In genomic region chr6:52995079-52995912, GRCh38 we compare ENCODE assay signal across 8 cellular contexts.
DNase-seq lines count a peak whose midpoint lies in the region; ATAC-seq and FAIRE-seq lines count a peak whose summit lies in the region.

Gene GSTA4, minus strand, starts transcription at chr6:52995284. Its CDS starts 1,041 bp downstream, at chr6:52994243.

- FAIRE-seq in colon (lab: Jason Lieb, UNC) = peak; percentile 33

- peak; percentile 95 for ATAC-seq in HG03442 (IDR thresholded peaks at IDR 0.05; ENCODE audit: unreplicated experiment)

- DNase-seq in Ammon's horn (ENCODE audit: low spot score) = peak; percentile 99
- peak; percentile 83 for DNase-seq in GM19238 (ENCODE audit: insufficient read length, low spot score)
- DNase-seq in NCI-H510A treated with DMSO at 0.1 percent for 48 hours (lab: John Stamatoyannopoulos, UW) = peak; percentile 99
- DNase-seq in activated CD4-positive, alpha-beta T cell treated with anti-CD3 and anti-CD28 coated beads for 4 hours = peak; percentile 86 to 89
- DNase-seq in kidney tubule cell (ENCODE audit: low spot score) = peak; percentile 99
- DNase-seq in stimulated activated CD4-positive, alpha-beta T cell treated with anti-CD3 and anti-CD28 coated beads, Interleukin-1b, Interleukin-23, amount 100 ng/mL, for 24 hours (ENCODE audit: low read depth in 4 of 4, low spot score in 1 of 4) = peak; percentile 70 to 77 (median 76)

Comparison
In these comparisons a context has a peak if more than half of its experiments do, and no peak if none do; other contexts are left out.
1. Peak in every context shown above with its lines: DNase-seq and ATAC-seq.